1 cellular context compared by ENCODE assay signal in genomic region chr10:89503633-89504345, GRCh38.
TF ChIP-seq lines count a peak whose summit lies in the region.

No MANE protein-coding gene starts in this region.

TF ChIP-seq in HepG2, 621 proteins besides CTCF, POLR2A, EP300 and RAD21:
- no peak for TF ChIP-seq ZUFSP (CRISPR knock-in tag; IDR thresholded peaks at IDR 0.05; ENCODE audit: borderline replicate concordance)
- TF ChIP-seq SRSF1 (optimal IDR thresholded peaks at IDR 0.05; ENCODE audit: low read depth, low read length), result no peak
- TF ChIP-seq CEBPZ (IDR thresholded peaks at IDR 0.05; ENCODE audit: low read length), result no peak
